10 cellular contexts compared by ENCODE assay signal in the genomic region with DNA sequence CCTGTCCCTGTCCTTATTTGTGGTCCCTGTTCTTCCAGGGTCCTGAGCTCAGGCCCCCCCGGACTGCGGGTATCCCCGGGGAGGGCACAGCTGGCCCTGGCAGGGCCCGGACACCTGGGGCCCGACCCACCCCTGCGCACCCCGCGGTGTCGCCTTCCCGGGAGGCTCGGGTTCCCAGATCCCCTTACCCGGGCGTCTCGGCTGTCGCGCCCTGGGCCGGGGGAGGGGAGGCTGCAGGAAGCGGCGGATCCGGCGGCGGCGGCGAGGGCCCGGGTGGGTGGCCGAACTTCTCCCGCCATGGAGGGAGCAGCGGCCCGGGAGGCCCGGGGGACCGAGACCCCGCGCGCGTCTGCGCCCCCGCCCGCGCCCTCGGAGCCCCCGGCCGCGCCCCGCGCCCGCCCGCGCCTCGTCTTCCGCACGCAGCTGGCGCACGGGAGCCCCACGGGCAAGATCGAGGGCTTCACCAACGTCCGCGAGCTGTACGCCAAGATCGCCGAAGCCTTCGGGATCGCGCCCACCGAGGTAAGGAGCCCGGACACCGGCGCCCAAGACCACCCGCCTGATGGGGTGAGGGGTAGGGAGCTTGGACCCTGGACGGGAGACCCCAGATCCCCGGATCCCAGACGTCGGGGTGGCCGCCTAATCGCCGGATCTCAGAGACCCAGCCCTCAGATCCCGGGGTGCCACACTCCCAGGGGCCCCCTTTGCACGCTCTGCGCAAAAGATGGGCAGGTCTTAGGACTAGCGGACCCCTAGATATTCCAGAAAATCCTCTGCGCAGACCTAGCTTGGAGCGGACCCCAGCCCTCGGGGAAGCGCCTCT. TPM values are rescaled to one million over a fixed set of nuclear protein-coding genes. Genes with fewer than 3 reads are reported as not detected.
DNase-seq lines count a peak whose midpoint lies in the region; ATAC-seq, FAIRE-seq and TF ChIP-seq lines count a peak whose summit lies in the region.
"Had no signal": no experiment of that assay in that cellular context is flagged by ENCODE, and none has a peak within 500 bp of the region (broad histone marks: within the 10 kb centered on the region; RNA-seq: fewer than 3 reads in every experiment).

A gene with protein sequence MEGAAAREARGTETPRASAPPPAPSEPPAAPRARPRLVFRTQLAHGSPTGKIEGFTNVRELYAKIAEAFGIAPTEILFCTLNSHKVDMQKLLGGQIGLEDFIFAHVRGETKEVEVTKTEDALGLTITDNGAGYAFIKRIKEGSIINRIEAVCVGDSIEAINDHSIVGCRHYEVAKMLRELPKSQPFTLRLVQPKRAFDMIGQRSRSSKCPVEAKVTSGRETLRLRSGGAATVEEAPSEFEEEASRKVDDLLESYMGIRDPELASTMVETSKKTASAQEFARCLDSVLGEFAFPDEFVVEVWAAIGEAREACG (plus strand): TSS at position 178 of the 823 bp plus-strand sequence. CDS start 120 bp downstream, at position 298.

- H3K9me3 ChIP-seq in H1 (ENCODE audit: insufficient read depth in 2 of 2, low read depth in 1 of 2, low read length in 1 of 2) = peaks cover 0 to 6% of the 10 kb centered on the region in 2 experiments; a peak in 1 of 4 replicates

- no peak within 1 kb of the TSS for H3K14ac ChIP-seq in H1 (ENCODE audit: insufficient read length)

- no peak for FAIRE-seq in H1 (lab: Jason Lieb, UNC)

- no peak within 1 kb of the TSS for H2BK12ac ChIP-seq in H1 (ENCODE audit: low read depth, low read length)

- peak within 1 kb of the TSS; percentile 1; the same call in 1 of the 2 replicates for H2AFZ ChIP-seq in H1 (ENCODE audit: low read length)

- H2BK5ac ChIP-seq in H1 (ENCODE audit: low read depth, low read length) = no peak within 1 kb of the TSS

- peak within 1 kb of the TSS; percentile 11; the same call in 1 of the 2 replicates for H3K4me3 ChIP-seq in AG09309 (ENCODE audit: control insufficient read depth, low read depth, low read length)
- H3K4me3 ChIP-seq in H1 (ENCODE audit: extremely low read depth in 1 of 4, insufficient read depth in 2 of 4, low read depth in 3 of 4, low read length in 4 of 4) = peak within 1 kb of the TSS; percentile 27 to 63 (median 34); a peak in 7 of 8 replicates

- H3K9ac ChIP-seq in H1 (replicated peaks in 1 of 4; ENCODE audit: extremely low read depth in 1 of 4, low read depth in 3 of 4, low read length in 3 of 4) = no peak within 1 kb of the TSS

- TF ChIP-seq EP300 in H1 (IDR thresholded peaks at IDR 0.05; ENCODE audit: borderline replicate concordance in 1 of 2, low read depth in 2 of 2, low read length in 2 of 2) = no peak

- no peak within 1 kb of the TSS for H3K4me3 Mint-ChIP-seq in nephron progenitor cell
- no peak within 1 kb of the TSS for H3K4me3 Mint-ChIP-seq in stimulated activated memory B cell treated with anti-CD40 and anti-IgM and Interleukin-4, amounts not matched to agents 10 μg/mL and 1 μg/mL and 100 μg/mL, for 72 hours
- H3K4me3 Mint-ChIP-seq: T-helper 1 cell treated with Interleukin-12 subunit alpha and Interleukin-12 subunit beta and Interleukin-4 antibody, amounts not matched to agents 30 μg/mL and 1 μg/mL, for 36 hours had no signal

- H3K56ac ChIP-seq in H1 (replicated peaks; ENCODE audit: insufficient read length, low read depth, low read length) = peak within 1 kb of the TSS; percentile 25

- 30% methylated on average over 22 of the region's 84 CpGs; no CpG with 5 or more reads in 1 of the 2 experiments for WGBS in H1 (ENCODE audit: extremely low coverage in 1 of 2, insufficient coverage in 1 of 2, insufficient read length in 1 of 2, insufficient replicate concordance in 2 of 2, low coverage in 1 of 2, low lambda C conversion rate in 2 of 2, missing lambda C conversion rate in 1 of 2), 2 experiments

- peaks cover 8% of the 10 kb centered on the region for H3K9me3 Mint-ChIP-seq in nephron progenitor cell
- H3K9me3 Mint-ChIP-seq in stimulated activated memory B cell treated with anti-CD40 and anti-IgM and Interleukin-4, amounts not matched to agents 10 μg/mL and 1 μg/mL and 100 μg/mL, for 72 hours = no peaks in the 10 kb centered on the region
- H3K9me3 Mint-ChIP-seq: T-helper 1 cell treated with Interleukin-12 subunit alpha and Interleukin-12 subunit beta and Interleukin-4 antibody, amounts not matched to agents 30 μg/mL and 1 μg/mL, for 36 hours had no signal

- H3K4me1 ChIP-seq in H1 (replicated peaks in 1 of 4; ENCODE audit: control insufficient read depth in 3 of 4, insufficient read depth in 4 of 4, low read length in 3 of 4) = peaks cover 0 to 4% (median 0%) of the 10 kb centered on the region in 4 experiments; a peak in 3 of 7 replicates

- H3K4me2 ChIP-seq in H1 (ENCODE audit: insufficient read depth in 1 of 2, low read depth in 2 of 2, low read length in 2 of 2) = peak within 1 kb of the TSS; percentile 68 to 86; a peak in 3 of 4 replicates

- peak within 1 kb of the TSS; percentile 19; the same call in 1 of the 2 replicates for H3K18ac ChIP-seq in H1 (ENCODE audit: extremely low read depth, low read length)

- H3K27me3 Mint-ChIP-seq in nephron progenitor cell (ENCODE audit: low read depth, poor library complexity) = peaks cover 74% of the 10 kb centered on the region
- H3K27me3 Mint-ChIP-seq in stimulated activated memory B cell treated with anti-CD40 and anti-IgM and Interleukin-4, amounts not matched to agents 10 μg/mL and 1 μg/mL and 100 μg/mL, for 72 hours = peaks cover 9% of the 10 kb centered on the region

- no peaks in the 10 kb centered on the region for H3K36me3 Mint-ChIP-seq in nephron progenitor cell (ENCODE audit: low read depth)
- H3K36me3 Mint-ChIP-seq in stimulated activated memory B cell treated with anti-CD40 and anti-IgM and Interleukin-4, amounts not matched to agents 10 μg/mL and 1 μg/mL and 100 μg/mL, for 72 hours = no peaks in the 10 kb centered on the region

- H3K27me3 ChIP-seq in H1 (replicated peaks in 1 of 4; ENCODE audit: control insufficient read depth in 3 of 4, extremely low read depth in 1 of 4, insufficient read depth in 3 of 4, low read length in 3 of 4) = peaks cover 11 to 21% (median 14%) of the 10 kb centered on the region in 4 experiments; a peak in 6 of 7 replicates

- no peak for TF ChIP-seq RAD21 in H1 (IDR thresholded peaks at IDR 0.05 in 1 of 2, conservative IDR thresholded peaks at IDR 0.05 in 1 of 2; ENCODE audit: low read depth in 2 of 2, low read length in 2 of 2)

- H2BK120ac ChIP-seq in H1 (replicated peaks; ENCODE audit: low read depth, low read length) = no peak within 1 kb of the TSS

- no peak within 1 kb of the TSS for H4K5ac ChIP-seq in H1 (ENCODE audit: insufficient read length, low read depth, low read length)

- H3K36me3 ChIP-seq in H1 (ENCODE audit: control insufficient read depth in 2 of 4, insufficient read depth in 4 of 4, low read length in 3 of 4) = no peaks in the 10 kb centered on the region

- H3K27ac Mint-ChIP-seq in nephron progenitor cell = no peak within 1 kb of the TSS
- no peak within 1 kb of the TSS for H3K27ac Mint-ChIP-seq in stimulated activated memory B cell treated with anti-CD40 and anti-IgM and Interleukin-4, amounts not matched to agents 10 μg/mL and 1 μg/mL and 100 μg/mL, for 72 hours
- H3K27ac Mint-ChIP-seq: T-helper 1 cell treated with Interleukin-12 subunit alpha and Interleukin-12 subunit beta and Interleukin-4 antibody, amounts not matched to agents 30 μg/mL and 1 μg/mL, for 36 hours had no signal

- no peak for TF ChIP-seq POLR2A in H1 (IDR thresholded peaks at IDR 0.05; ENCODE audit: control extremely low read depth in 1 of 2, low read depth in 2 of 2, low read length in 2 of 2)

- DNase-seq in AG09309 (ENCODE audit: low read depth) (no peak), KBM-7 (peak; percentile 31), H1 (ENCODE audit: low read depth in 1 of 2, low spot score in 2 of 2) (peak in 1 of 2 experiments; percentile 70), nephron progenitor cell (peak; percentile 57), NCI-H510A (lab: John Stamatoyannopoulos, UW) (no peak), dedifferentiated amniotic fluid mesenchymal stem cell (ENCODE audit: extremely low spot score) (no peak), HEK293T (ENCODE audit: extremely low spot score) (no peak)
- DNase-seq: NCI-H1694 had no signal

- H2BK20ac ChIP-seq in H1 (ENCODE audit: low read length) = no peak within 1 kb of the TSS

- H4K8ac ChIP-seq in H1 (ENCODE audit: extremely low read depth, insufficient read depth, low read length) = peak within 1 kb of the TSS; percentile 68

- POLR2A ChIA-PET in H1 (lab: Charles Lee; ENCODE audit: partially characterized antibody) = interaction anchor here (1.2 to 1.6 kb wide), 2 partner anchors 7 to 18 kb away, joined by 3 to 7 read pairs; no protein-coding TSS in a partner anchor
- POLR2A ChIA-PET in HEK293T (lab: Yijun Ruan, JAX) = interaction anchor here (1.3 kb wide), 2 partner anchors 12 to 29 kb away, joined by 4 read pairs; no protein-coding TSS in a partner anchor

- no peaks in the 10 kb centered on the region for H3K79me1 ChIP-seq in H1 (ENCODE audit: low read depth, low read length)

- no peak within 1 kb of the TSS for H4K91ac ChIP-seq in H1 (replicated peaks; ENCODE audit: insufficient read length, low read length)

- no peak within 1 kb of the TSS for H2AK5ac ChIP-seq in H1 (ENCODE audit: low read depth, low read length)

- H3K23me2 ChIP-seq in H1 (ENCODE audit: low read depth, low read length) = peaks cover 5% of the 10 kb centered on the region; the same call in 1 of the 2 replicates

- in situ Hi-C loops in KBM-7 (cut with MboI; ENCODE audit: low pct_unique_long_range_greater_than_20kb, low sequenced_read_pairs) = no loop called here

- H3K79me2 ChIP-seq in H1 (ENCODE audit: control insufficient read depth in 1 of 2, insufficient read depth in 2 of 2, low read length in 2 of 2) = no peaks in the 10 kb centered on the region

- H3K23ac ChIP-seq in H1 (ENCODE audit: insufficient read length) = no peak within 1 kb of the TSS

- no peak for ATAC-seq in stimulated activated memory B cell treated with anti-CD40 and anti-IgM and Interleukin-4, amounts not matched to agents 10 μg/mL and 1 μg/mL and 100 μg/mL, for 72 hours

- H3K4ac ChIP-seq in H1 (replicated peaks; ENCODE audit: insufficient read length, low read depth, low read length) = no peak within 1 kb of the TSS

- no peaks in the 10 kb centered on the region for H4K20me1 ChIP-seq in H1 (replicated peaks in 1 of 2; ENCODE audit: control insufficient read depth in 1 of 2, insufficient read depth in 2 of 2, low read length in 2 of 2)

- no peak for TF ChIP-seq CTCF in AG09309 (IDR thresholded peaks at IDR 0.05; ENCODE audit: control insufficient read depth, insufficient read depth, low read depth, low read length, missing control alignments)
- TF ChIP-seq CTCF in H1 (IDR thresholded peaks at IDR 0.05; ENCODE audit: control extremely low read depth in 1 of 3, insufficient read depth in 1 of 3, low read depth in 1 of 3, low read length in 3 of 3) = no peak
- no peak for TF ChIP-seq CTCF in nephron progenitor cell (IDR thresholded peaks at IDR 0.05)

- no peaks in the 10 kb centered on the region for H3K4me1 Mint-ChIP-seq in nephron progenitor cell
- no peaks in the 10 kb centered on the region for H3K4me1 Mint-ChIP-seq in stimulated activated memory B cell treated with anti-CD40 and anti-IgM and Interleukin-4, amounts not matched to agents 10 μg/mL and 1 μg/mL and 100 μg/mL, for 72 hours

- H3K27ac ChIP-seq in H1 (ENCODE audit: low read depth, low read length) = no peak within 1 kb of the TSS

- no peak within 1 kb of the TSS for H2BK15ac ChIP-seq in H1 (ENCODE audit: low read length)

- CTCF ChIA-PET in H1 (lab: Charles Lee; ENCODE audit: partially characterized antibody) (interaction anchor here (0.7 to 4.7 kb wide), 24 partner anchors 10 to 247 kb away, joined by 3 to 38 read pairs (median 4); a partner anchor contains a TSS), HEK293T (lab: Yijun Ruan, JAX) (interaction anchor here (0.9 to 1.4 kb wide), 3 partner anchors 10 to 12 kb away, joined by 4 to 7 read pairs (median 5); no protein-coding TSS in a partner anchor)

RNA-seq across cellular contexts. Expression of the gene that starts here (rescaled TPM):
- 0.96 and 1.2 TPM in 2 replicates for total RNA-seq in H1 (2021; fragmentation: NEBNext Ultra II Directional; extraction: Animal tissue kit (Norgen Biotek cat#: 25700))
- 1.0 and 1.3 TPM in 2 replicates for polyA plus RNA-seq in H1 (2011; rRNA removed)
- 0.70 TPM for polyA plus RNA-seq in H1 (2011; cell fraction: cytosol; rRNA removed)
- polyA plus RNA-seq in H1 (2011; cell fraction: nucleus; rRNA removed) = 2.2 TPM
- 0.86 to 1.2 TPM (median 0.93 TPM) in 4 replicates for polyA plus RNA-seq in H1 (2012, experiment 1 of 2)
- polyA plus RNA-seq in H1 (2012, experiment 2 of 2) = 0.75 TPM
- 2.5 TPM for polyA plus RNA-seq in H1 (2013, experiment 1 of 2)
- 2.3 TPM for polyA plus RNA-seq in H1 (2013, experiment 2 of 2)
- polyA minus RNA-seq in H1 (2011; rRNA and poly(A)+ RNA removed) = 0.82 and 1.3 TPM in 2 replicates
- polyA minus RNA-seq in H1 (2011; cell fraction: cytosol; rRNA and poly(A)+ RNA removed) = 1.0 TPM
- polyA minus RNA-seq in H1 (2011; cell fraction: nucleus; rRNA and poly(A)+ RNA removed) = 0.80 TPM

Comparison
In these comparisons a context has a peak if more than half of its experiments do, and no peak if none do; other contexts are left out.
1. DNase-seq: peak in KBM-7 (single experiment) and nephron progenitor cell (single experiment); none in AG09309 (single experiment), NCI-H510A (single experiment), dedifferentiated amniotic fluid mesenchymal stem cell (single experiment) and HEK293T (single experiment).